Comparison of ENCODE assay signal across 17 cellular contexts in the genomic region with DNA sequence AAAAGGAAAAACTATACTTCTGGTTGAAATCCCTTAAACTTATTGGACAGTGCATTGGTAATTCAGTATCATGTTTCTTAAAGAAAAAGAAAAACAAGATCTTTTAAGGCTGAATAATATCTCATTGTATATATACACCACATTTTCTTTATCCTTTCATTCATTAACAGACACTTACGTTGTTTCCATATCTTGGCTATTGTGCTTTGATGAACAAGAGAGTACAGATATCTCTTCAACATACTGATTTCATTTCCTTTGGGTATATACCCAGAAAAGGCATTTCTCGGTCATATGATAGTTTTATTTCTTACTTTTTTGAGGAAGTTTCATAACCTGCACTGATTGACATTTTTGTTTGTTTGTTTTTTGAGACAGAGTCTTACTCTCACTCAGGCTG.
A peak's percentile ranks its signal among the peaks of the same experiment; 100 is the strongest.
DNase-seq lines count a peak whose midpoint lies in the region; ATAC-seq, FAIRE-seq and TF ChIP-seq lines count a peak whose summit lies in the region.
"Had no signal": no experiment of that assay in that cellular context is flagged by ENCODE, and none has a peak within 500 bp of the region (broad histone marks: within the 10 kb centered on the region; RNA-seq: fewer than 3 reads in every experiment).

No MANE protein-coding gene starts in this region.

- H3K14ac ChIP-seq in mesenchymal stem cell (ENCODE audit: low read length in 2 of 2): no peak overlapping the region

- no peaks in the 10 kb centered on the region for H3K79me1 ChIP-seq in mesenchymal stem cell (replicated peaks; ENCODE audit: low read length, poor library complexity, severe bottlenecking)

- no peak for TF ChIP-seq EP300 in suprapubic skin (IDR thresholded peaks at IDR 0.05)

- 0 out of 2 replicates have a peak overlapping the region, but pooled peaks have one; percentile 2 for H3K4me3 ChIP-seq in GM23248
- no peak overlapping the region for H3K4me3 ChIP-seq in mesenchymal stem cell (ENCODE audit: insufficient read depth in 1 of 2, low read depth in 1 of 2, low read length in 2 of 2)
- H3K4me3 ChIP-seq in suprapubic skin: no peak overlapping the region
- H3K4me3 ChIP-seq: BLaER1 had no signal

- DNase-seq in GM23248: no peak
- no peak for DNase-seq in mesenchymal stem cell
- DNase-seq in suprapubic skin (ENCODE audit: low spot score in 2 of 2): no peak
- no peak for DNase-seq in D721Med (ENCODE audit: insufficient read length, low spot score)
- DNase-seq: CD4-positive, alpha-beta memory T cell; DMS79 treated with DMSO at 0.1 percent for 48 hours; GF-D8; GOT3; H7; HFFc6; KBM-7 had no signal

- H3K4ac ChIP-seq in mesenchymal stem cell (ENCODE audit: low read depth in 1 of 2, low read length in 2 of 2): no peak overlapping the region

- H3K36me3 ChIP-seq in GM23248 (ENCODE audit: low read depth): no peaks in the 10 kb centered on the region
- H3K36me3 ChIP-seq in mesenchymal stem cell (ENCODE audit: control insufficient read depth in 1 of 2, insufficient read depth in 2 of 2, low read depth in 1 of 2, low read length in 2 of 2): no peaks in the 10 kb centered on the region
- H3K36me3 ChIP-seq in suprapubic skin: no peaks in the 10 kb centered on the region
- H3K36me3 ChIP-seq: BLaER1 had no signal

- no peak for FAIRE-seq in D721Med (lab: Jason Lieb, UNC)
- FAIRE-seq: A204.1, HepG2 had no signal

- H2BK15ac ChIP-seq in mesenchymal stem cell (ENCODE audit: low read depth, poor library complexity, severe bottlenecking): no peak overlapping the region

- H3K18ac ChIP-seq in mesenchymal stem cell (ENCODE audit: low read depth in 1 of 2, low read length in 2 of 2): no peak overlapping the region

- no peak overlapping the region for H2BK5ac ChIP-seq in mesenchymal stem cell (ENCODE audit: low read depth, low read length, poor library complexity, severe bottlenecking)

- H4K8ac ChIP-seq in mesenchymal stem cell (ENCODE audit: low read length): no peak overlapping the region

- peak overlapping the region; percentile 72 for H3K27ac ChIP-seq in GM23248
- H3K27ac ChIP-seq in mesenchymal stem cell (ENCODE audit: low read length, poor library complexity, severe bottlenecking): no peak overlapping the region
- H3K27ac ChIP-seq in suprapubic skin: peak overlapping the region; percentile 41
- H3K27ac ChIP-seq: BLaER1 had no signal

- H4K91ac ChIP-seq in mesenchymal stem cell (ENCODE audit: low read length): no peak overlapping the region

- H2AFZ ChIP-seq in GM23248: no peak overlapping the region
- H2AFZ ChIP-seq in mesenchymal stem cell (ENCODE audit: low read depth, low read length): no peak overlapping the region

- H3K4me1 ChIP-seq in GM23248 (ENCODE audit: insufficient read depth) (peaks cover 21% of the 10 kb centered on the region), mesenchymal stem cell (ENCODE audit: control insufficient read depth, insufficient read depth, low read depth, low read length) (no peaks in the 10 kb centered on the region), suprapubic skin (no peaks in the 10 kb centered on the region)

- ATAC-seq in HG03108 (IDR thresholded peaks at IDR 0.05; ENCODE audit: unreplicated experiment): no peak
- ATAC-seq in GM19328 (IDR thresholded peaks at IDR 0.05; ENCODE audit: unreplicated experiment): no peak
- ATAC-seq: HCT116, HepG2 had no signal

- in situ Hi-C loops in GM23248 (cut with MboI): no loop called here

- H4K20me1 ChIP-seq in GM23248 (ENCODE audit: insufficient read depth): no peaks in the 10 kb centered on the region
- H4K20me1 ChIP-seq: BLaER1 had no signal

- no peak for TF ChIP-seq POLR2A in suprapubic skin (IDR thresholded peaks at IDR 0.05)

- H3K9ac ChIP-seq in GM23248 (0 out of 2 replicates have a peak overlapping the region, but pooled peaks have one; percentile 30), mesenchymal stem cell (ENCODE audit: low read length) (peak overlapping the region; percentile 62)
- H3K9ac ChIP-seq: BLaER1 had no signal

- peak overlapping the region; percentile 64 for H3K4me2 ChIP-seq in GM23248 (ENCODE audit: unreplicated experiment)
- H3K4me2 ChIP-seq in mesenchymal stem cell (ENCODE audit: low read length, poor library complexity, severe bottlenecking): no peak overlapping the region
- H3K4me2 ChIP-seq: BLaER1 had no signal

- H2BK120ac ChIP-seq in mesenchymal stem cell (ENCODE audit: low read depth, low read length): no peak overlapping the region

- no peaks in the 10 kb centered on the region for H3K27me3 ChIP-seq in GM23248 (replicated peaks; ENCODE audit: insufficient read depth)
- peaks cover 0 to 5% of the 10 kb centered on the region in 2 experiments for H3K27me3 ChIP-seq in mesenchymal stem cell (ENCODE audit: control insufficient read depth in 1 of 2, insufficient read depth in 1 of 2, low read length in 2 of 2)
- no peaks in the 10 kb centered on the region for H3K27me3 ChIP-seq in suprapubic skin
- H3K27me3 ChIP-seq: BLaER1 had no signal

- peaks cover 25% of the 10 kb centered on the region for H3F3A ChIP-seq in GM23248 (ENCODE audit: insufficient read depth)

- no peaks in the 10 kb centered on the region for H3K9me2 ChIP-seq in GM23248 (ENCODE audit: insufficient read depth)

- H3K9me3 ChIP-seq in GM23248 (ENCODE audit: low read depth): no peaks in the 10 kb centered on the region
- no peaks in the 10 kb centered on the region for H3K9me3 ChIP-seq in mesenchymal stem cell (ENCODE audit: control insufficient read depth, low read length)
- H3K9me3 ChIP-seq in suprapubic skin: no peaks in the 10 kb centered on the region
- H3K9me3 ChIP-seq: BLaER1 had no signal

- no peaks in the 10 kb centered on the region for H3K79me2 ChIP-seq in GM23248 (ENCODE audit: insufficient read depth)

- H2AK5ac ChIP-seq in mesenchymal stem cell (ENCODE audit: low read length, severe bottlenecking): no peak overlapping the region

- H3K23ac ChIP-seq in mesenchymal stem cell (ENCODE audit: low read length in 2 of 2): no peak overlapping the region

- TF ChIP-seq CTCF in suprapubic skin (IDR thresholded peaks at IDR 0.05) (no peak), D721Med (IDR thresholded peaks at IDR 0.05; ENCODE audit: insufficient read depth, missing control alignments) (no peak)

- H2BK12ac ChIP-seq in mesenchymal stem cell (ENCODE audit: low read length in 2 of 2): no peak overlapping the region

- 70 to 77% methylated on average over 2 of the region's 2 CpGs for WGBS in GM23248 (ENCODE audit: low coverage in 1 of 2, low lambda C conversion rate in 2 of 2, missing lambda C conversion rate in 2 of 2), 2 experiments
- WGBS in mesenchymal stem cell: 100% methylated on average over 1 of the region's 2 CpGs
- 88% methylated on average over 2 of the region's 2 CpGs for WGBS in suprapubic skin
